8 cellular contexts compared by ENCODE assay signal in genomic region chr1:232950197-232950918, GRCh38. TPM values are rescaled to one million over a fixed set of nuclear protein-coding genes. Genes with fewer than 3 reads are reported as not detected.
DNase-seq lines count a peak whose midpoint lies in the region; ATAC-seq, FAIRE-seq and TF ChIP-seq lines count a peak whose summit lies in the region.

TSS of gene NTPCR (plus strand) at chr1:232950611. CDS start at chr1:232950711, 100 bp downstream.

- intact Hi-C loops in kidney (cut with DNase I), result no loop called here

- no peaks in the 10 kb centered on the region for H3K9me3 ChIP-seq in kidney (ENCODE audit: control insufficient read depth in 1 of 2, low read length in 2 of 2)

- H3K4me3 ChIP-seq in kidney (ENCODE audit: low read length in 2 of 2), result peak within 1 kb of the TSS; percentile 80 to 98

- H3K27ac ChIP-seq in kidney (ENCODE audit: low read depth in 2 of 2, low read length in 2 of 2), result peak within 1 kb of the TSS; percentile 29 to 70

- peak; percentile 19 for FAIRE-seq in kidney (lab: Jason Lieb, UNC)

- TF ChIP-seq CTCF in AG09319 (IDR thresholded peaks at IDR 0.05; ENCODE audit: low read depth, low read length) (peak; percentile 16), kidney (IDR thresholded peaks at IDR 0.05; ENCODE audit: borderline replicate concordance, extremely low read depth, insufficient read depth) (no peak)

- DNase-seq in AG09319 (ENCODE audit: extremely low read depth, low read depth), result peak; percentile 75
- DNase-seq in NCI-H460 (ENCODE audit: extremely low read depth, low read depth), result peak; percentile 96
- peak; percentile 98 for DNase-seq in activated CD4-positive, CD25-positive, alpha-beta regulatory T cell treated with anti-CD3 and anti-CD28 coated beads, Interleukin-2, amount 50 U/mL, for 72 hours
- peak; percentile 95 for DNase-seq in cerebellum (ENCODE audit: low spot score)
- DNase-seq in kidney, result peak; percentile 97
- DNase-seq in stimulated activated CD4-positive, alpha-beta T cell treated with anti-CD3 and anti-CD28 coated beads, Interleukin-15, amount 100 ng/mL, for 24 hours, result peak; percentile 96

- ATAC-seq in GM19025 (IDR thresholded peaks at IDR 0.05; ENCODE audit: low read depth, unreplicated experiment), result peak; percentile 82
- ATAC-seq in HG03342 (IDR thresholded peaks at IDR 0.05; ENCODE audit: unreplicated experiment), result peak; percentile 83

- no peaks in the 10 kb centered on the region for H3K36me3 ChIP-seq in kidney (ENCODE audit: control insufficient read depth in 1 of 2, insufficient read depth in 2 of 2, low read length in 2 of 2)

- peak within 1 kb of the TSS; percentile 36 to 67 for H3K9ac ChIP-seq in kidney (ENCODE audit: low read length in 2 of 2)

- H3K4me1 ChIP-seq in kidney (ENCODE audit: control insufficient read depth in 1 of 2, insufficient read depth in 1 of 2, low read depth in 1 of 2, low read length in 2 of 2), result peaks cover 0 to 10% of the 10 kb centered on the region in 2 donors

RNA-seq across cellular contexts. Expression of gene NTPCR, which starts in this region (rescaled TPM):
- 101 TPM in 2 replicates for total RNA-seq in NCI-H460 (2014; rRNA removed; shearing (Covaris generic))
- 49.6 and 70.6 TPM in 2 replicates for polyA plus RNA-seq in NCI-H460 (2014; cell fraction: nucleus; rRNA removed)
- 18.1 TPM for total RNA-seq in cerebellum
- total RNA-seq in kidney, result 40.2 TPM
- 95.7 TPM for polyA plus RNA-seq in kidney (ENCODE audit: insufficient read depth, low read depth, low replicate concordance)

Comparison
In these comparisons a context has a peak if more than half of its experiments do, and no peak if none do; other contexts are left out.
1. Peak in every context shown above with its lines: DNase-seq, ATAC-seq, H3K4me3 ChIP-seq and H3K27ac ChIP-seq.